32 cellular contexts compared by ENCODE assay signal in genomic region chr2:16612490-16612889, GRCh38.
"Had no signal": no experiment of that assay in that cellular context is flagged by ENCODE, and none has a peak within 500 bp of the region (broad histone marks: within the 10 kb centered on the region; RNA-seq: fewer than 3 reads in every experiment).

No MANE protein-coding gene starts in this region.

- H3K36me3 Mint-ChIP-seq: activated CD4-positive, alpha-beta memory T cell treated with anti-CD3 and anti-CD28 coated beads for 36 hours; activated CD8-positive, alpha-beta memory T cell treated with anti-CD3 and anti-CD28 coated beads, Interleukin-2, amount 10 ng/mL, durations not matched to agents 7 days and 5 days; activated naive CD4-positive, alpha-beta T cell treated with anti-CD3 and anti-CD28 coated beads, Interleukin-2, amount 50 U/mL, for 24 hours; activated naive CD8-positive, alpha-beta T cell treated with anti-CD3 and anti-CD28 coated beads for 36 hours had no signal

- H3K27me3 ChIP-seq: adrenal gland, ascending aorta, breast epithelium, cardiac muscle cell, colonic mucosa, esophagus squamous epithelium, gastroesophageal sphincter had no signal

- H3K4me3 Mint-ChIP-seq: activated CD4-positive, alpha-beta memory T cell treated with anti-CD3 and anti-CD28 coated beads for 36 hours; activated CD4-positive, alpha-beta T cell treated with anti-CD3 and anti-CD28 coated beads for 36 hours; activated CD4-positive, alpha-beta T cell treated with anti-CD3 and anti-CD28 coated beads, Interleukin-2, amount 10 ng/mL, durations not matched to agents 24 days and 14 days; activated CD8-positive, alpha-beta memory T cell treated with anti-CD3 and anti-CD28 coated beads, Interleukin-2, amount 10 ng/mL, durations not matched to agents 7 days and 5 days; activated CD8-positive, alpha-beta T cell treated with anti-CD3 and anti-CD28 coated beads, Interleukin-2, amount 10 ng/mL, durations not matched to agents 7 days and 5 days; activated naive CD4-positive, alpha-beta T cell treated with anti-CD3 and anti-CD28 coated beads for 36 hours; activated naive CD4-positive, alpha-beta T cell treated with anti-CD3 and anti-CD28 coated beads, Interleukin-2, amount 50 U/mL, for 24 hours; activated naive CD8-positive, alpha-beta T cell treated with anti-CD3 and anti-CD28 coated beads for 36 hours; activated naive CD8-positive, alpha-beta T cell treated with anti-CD3 and anti-CD28 coated beads, Interleukin-2, amount 50 U/mL, for 24 hours; activated T-helper 1 cell treated with anti-CD3 and anti-CD28 coated beads, Interleukin-12 subunit alpha, Interleukin-12 subunit beta, Interleukin-2, Interleukin-4 antibody, amounts not matched to agents 30 ng/mL and 10 ng/mL and 1 ng/mL, durations not matched to agents 14 hours and 24 hours and 36 hours; brain; effector memory CD8-positive, alpha-beta T cell had no signal

- DNase-seq: activated CD4-positive, alpha-beta memory T cell treated with anti-CD3 and anti-CD28 coated beads for 36 hours; activated CD4-positive, alpha-beta T cell treated with anti-CD3 and anti-CD28 coated beads for 36 hours; activated CD4-positive, alpha-beta T cell treated with anti-CD3 and anti-CD28 coated beads, Interleukin-2, amount 10 ng/mL, durations not matched to agents 24 days and 14 days; activated CD4-positive, CD25-positive, alpha-beta regulatory T cell; activated CD4-positive, CD25-positive, alpha-beta regulatory T cell treated with anti-CD3 and anti-CD28 coated beads, Interleukin-2, amount 50 U/mL, for 72 hours; activated CD8-positive, alpha-beta memory T cell treated with anti-CD3 and anti-CD28 coated beads, Interleukin-2, amount 10 ng/mL, durations not matched to agents 7 days and 5 days; activated CD8-positive, alpha-beta memory T cell treated with anti-CD3 and anti-CD28 coated beads, Interleukin-2, amount 50 U/mL, for 4 hours; activated CD8-positive, alpha-beta T cell treated with anti-CD3 and anti-CD28 coated beads, Interleukin-2, amount 10 ng/mL, durations not matched to agents 7 days and 5 days; activated effector memory CD4-positive, alpha-beta T cell treated with anti-CD3 and anti-CD28 coated beads, Interleukin-2, amount 50 U/mL, for 16 hours; activated naive CD4-positive, alpha-beta T cell treated with anti-CD3 and anti-CD28 coated beads for 36 hours; activated naive CD8-positive, alpha-beta T cell treated with anti-CD3 and anti-CD28 coated beads for 36 hours; activated naive CD8-positive, alpha-beta T cell treated with anti-CD3 and anti-CD28 coated beads, Interleukin-2, amount 50 U/mL, for 24 hours; activated T-cell treated with anti-CD3 and anti-CD28 coated beads, Interleukin-2, amount 50 U/mL, for 1 hour; activated T-cell treated with anti-CD3 and anti-CD28 coated beads, Interleukin-2, amount 50 U/mL, for 48 hours; adrenal gland; central memory CD4-positive, alpha-beta T cell; cerebellar nuclear complex; colonic mucosa; effector CD4-positive, alpha-beta T cell; effector memory CD8-positive, alpha-beta T cell; erythroblast; esophagus squamous epithelium; foreskin melanocyte; T-helper 2 cell had no signal

- H3K4me1 Mint-ChIP-seq: activated naive CD8-positive, alpha-beta T cell treated with anti-CD3 and anti-CD28 coated beads, Interleukin-2, amount 50 U/mL, for 24 hours had no signal

- H3K27ac Mint-ChIP-seq: activated CD4-positive, alpha-beta memory T cell treated with anti-CD3 and anti-CD28 coated beads for 36 hours; activated CD4-positive, alpha-beta T cell treated with anti-CD3 and anti-CD28 coated beads for 36 hours; activated CD4-positive, alpha-beta T cell treated with anti-CD3 and anti-CD28 coated beads, Interleukin-2, amount 10 ng/mL, durations not matched to agents 24 days and 14 days; activated CD8-positive, alpha-beta memory T cell treated with anti-CD3 and anti-CD28 coated beads, Interleukin-2, amount 10 ng/mL, durations not matched to agents 7 days and 5 days; activated CD8-positive, alpha-beta T cell treated with anti-CD3 and anti-CD28 coated beads, Interleukin-2, amount 10 ng/mL, durations not matched to agents 7 days and 5 days; activated naive CD4-positive, alpha-beta T cell treated with anti-CD3 and anti-CD28 coated beads for 36 hours; activated naive CD4-positive, alpha-beta T cell treated with anti-CD3 and anti-CD28 coated beads, Interleukin-2, amount 50 U/mL, for 24 hours; activated naive CD8-positive, alpha-beta T cell treated with anti-CD3 and anti-CD28 coated beads for 36 hours; activated naive CD8-positive, alpha-beta T cell treated with anti-CD3 and anti-CD28 coated beads, Interleukin-2, amount 50 U/mL, for 24 hours; activated T-helper 1 cell treated with anti-CD3 and anti-CD28 coated beads, Interleukin-12 subunit alpha, Interleukin-12 subunit beta, Interleukin-2, Interleukin-4 antibody, amounts not matched to agents 30 ng/mL and 10 ng/mL and 1 ng/mL, durations not matched to agents 14 hours and 24 hours and 36 hours; activated T-helper 2 cell treated with anti-CD3 and anti-CD28 coated beads, Interferon-gamma antibody, Interleukin-2, Interleukin-4, amounts not matched to agents 10 μg/mL and 5 μg/mL and 100 μg/mL, durations not matched to agents 14 hours and 24 hours and 36 hours; effector memory CD8-positive, alpha-beta T cell had no signal

- H3K4me3 ChIP-seq: adrenal gland, ascending aorta, breast epithelium, cardiac muscle cell, colonic mucosa, esophagus squamous epithelium, gastroesophageal sphincter had no signal

- ATAC-seq: activated CD4-positive, alpha-beta T cell treated with anti-CD3 and anti-CD28 coated beads for 36 hours; activated CD8-positive, alpha-beta memory T cell treated with anti-CD3 and anti-CD28 coated beads, Interleukin-2, amount 10 ng/mL, durations not matched to agents 7 days and 5 days; activated CD8-positive, alpha-beta T cell treated with anti-CD3 and anti-CD28 coated beads, Interleukin-2, amount 10 ng/mL, durations not matched to agents 7 days and 5 days; activated naive CD8-positive, alpha-beta T cell treated with anti-CD3 and anti-CD28 coated beads, Interleukin-2, amount 50 U/mL, for 24 hours; effector memory CD8-positive, alpha-beta T cell; gastroesophageal sphincter had no signal

- H3K36me3 ChIP-seq: adrenal gland, breast epithelium, cardiac muscle cell, colonic mucosa, esophagus squamous epithelium had no signal

- H3K9me3 ChIP-seq: adrenal gland, ascending aorta, breast epithelium, colonic mucosa, esophagus squamous epithelium, gastroesophageal sphincter had no signal

- H3K27me3 Mint-ChIP-seq: activated naive CD4-positive, alpha-beta T cell treated with anti-CD3 and anti-CD28 coated beads, Interleukin-2, amount 50 U/mL, for 24 hours; brain; effector memory CD8-positive, alpha-beta T cell had no signal

- H3K27ac ChIP-seq: adrenal gland, ascending aorta, breast epithelium, cardiac muscle cell, colonic mucosa, esophagus squamous epithelium, gastroesophageal sphincter had no signal

- H3K9me3 Mint-ChIP-seq: activated CD4-positive, alpha-beta memory T cell treated with anti-CD3 and anti-CD28 coated beads for 36 hours; activated CD4-positive, alpha-beta T cell treated with anti-CD3 and anti-CD28 coated beads, Interleukin-2, amount 10 ng/mL, durations not matched to agents 24 days and 14 days; activated naive CD4-positive, alpha-beta T cell treated with anti-CD3 and anti-CD28 coated beads for 36 hours; activated naive CD4-positive, alpha-beta T cell treated with anti-CD3 and anti-CD28 coated beads, Interleukin-2, amount 50 U/mL, for 24 hours; activated naive CD8-positive, alpha-beta T cell treated with anti-CD3 and anti-CD28 coated beads for 36 hours; activated naive CD8-positive, alpha-beta T cell treated with anti-CD3 and anti-CD28 coated beads, Interleukin-2, amount 50 U/mL, for 24 hours; activated T-helper 1 cell treated with anti-CD3 and anti-CD28 coated beads, Interleukin-12 subunit alpha, Interleukin-12 subunit beta, Interleukin-2, Interleukin-4 antibody, amounts not matched to agents 30 ng/mL and 10 ng/mL and 1 ng/mL, durations not matched to agents 14 hours and 24 hours and 36 hours; activated T-helper 2 cell treated with anti-CD3 and anti-CD28 coated beads, Interferon-gamma antibody, Interleukin-2, Interleukin-4, amounts not matched to agents 10 μg/mL and 5 μg/mL and 100 μg/mL, durations not matched to agents 14 hours and 24 hours and 36 hours; brain; effector memory CD8-positive, alpha-beta T cell had no signal
